In genomic region chr10:127398140-127398966, GRCh38 we compare ENCODE assay signal across 16 cellular contexts.
A peak's percentile ranks its signal among the peaks of the same experiment; 100 is the strongest.
DNase-seq lines count a peak whose midpoint lies in the region; ATAC-seq and TF ChIP-seq lines count a peak whose summit lies in the region.
"Had no signal": no experiment of that assay in that cellular context is flagged by ENCODE, and none has a peak within 500 bp of the region (broad histone marks: within the 10 kb centered on the region; RNA-seq: fewer than 3 reads in every experiment).

No MANE protein-coding gene starts in this region.

- H3K4me1 ChIP-seq in IMR-90 (ENCODE audit: control insufficient read depth, insufficient read depth, low read length) (peaks cover 9% of the 10 kb centered on the region), mesenchymal stem cell (ENCODE audit: control insufficient read depth, insufficient read depth, low read depth, low read length) (peaks cover 7% of the 10 kb centered on the region)

- no peak overlapping the region for H3K4me2 ChIP-seq in IMR-90 (ENCODE audit: low read depth, low read length)
- no peak overlapping the region for H3K4me2 ChIP-seq in mesenchymal stem cell (ENCODE audit: low read length, poor library complexity, severe bottlenecking)

- DNase-seq in AG08395 (ENCODE audit: low spot score) (peak; percentile 67), IMR-90 (peak; percentile 73), chondrocyte (ENCODE audit: low spot score) (no peak), mesenchymal stem cell (peak; percentile 36), NCI-H2081 treated with DMSO at 0.1 percent for 48 hours (lab: John Stamatoyannopoulos, UW) (no peak), NCI-H2171 treated with DMSO at 0.1 percent for 48 hours (lab: John Stamatoyannopoulos, UW) (no peak), activated gamma-delta T cell treated with Interleukin-2 at 50 U/mL for 16 hours (no peak)
- DNase-seq in activated CD4-positive, alpha-beta memory T cell treated with anti-CD3 and anti-CD28 coated beads for 36 hours, result no peak
- DNase-seq: activated T-cell treated with anti-CD3 and anti-CD28 coated beads, Interleukin-2, amount 50 U/mL, for 72 hours; H9; natural killer cell; NCI-H1694; NK-92 treated with Interleukin-12 subunit alpha and Interleukin-12 subunit beta, amount 100 ng/mL, for 24 hours; stimulated activated CD8-positive, alpha-beta memory T cell treated with anti-CD3 and anti-CD28 coated beads, Interleukin-4, amount 100 ng/mL, for 48 hours had no signal

- H2BK15ac ChIP-seq in IMR-90 (ENCODE audit: low read depth, low read length) (no peak overlapping the region), mesenchymal stem cell (ENCODE audit: low read depth, poor library complexity, severe bottlenecking) (no peak overlapping the region)

- H3K79me1 ChIP-seq in IMR-90 (ENCODE audit: low read depth in 1 of 2, low read length in 2 of 2) (no peaks in the 10 kb centered on the region), mesenchymal stem cell (replicated peaks; ENCODE audit: low read length, poor library complexity, severe bottlenecking) (no peaks in the 10 kb centered on the region)

- in situ Hi-C loops in IMR-90 (cut with MboI; ENCODE audit: low sequenced_read_pairs), result no loop called here

- H3K4ac ChIP-seq in IMR-90 (ENCODE audit: low read depth, low read length), result 0 out of 2 replicates have a peak overlapping the region, but pooled peaks have one; percentile 27
- H3K4ac ChIP-seq in mesenchymal stem cell (ENCODE audit: low read depth in 1 of 2, low read length in 2 of 2), result no peak overlapping the region

- H2BK120ac ChIP-seq in IMR-90 (ENCODE audit: low read depth, low read length) (no peak overlapping the region), mesenchymal stem cell (ENCODE audit: low read depth, low read length) (no peak overlapping the region)

- peaks cover 9% of the 10 kb centered on the region for H3K36me3 Mint-ChIP-seq in chondrocyte (ENCODE audit: low read depth)
- no peaks in the 10 kb centered on the region for H3K36me3 Mint-ChIP-seq in activated CD4-positive, alpha-beta memory T cell treated with anti-CD3 and anti-CD28 coated beads for 36 hours
- H3K36me3 Mint-ChIP-seq: natural killer cell had no signal

- H3K4me1 Mint-ChIP-seq in chondrocyte (ENCODE audit: low read depth), result peaks cover 39% of the 10 kb centered on the region
- no peaks in the 10 kb centered on the region for H3K4me1 Mint-ChIP-seq in activated CD4-positive, alpha-beta memory T cell treated with anti-CD3 and anti-CD28 coated beads for 36 hours (ENCODE audit: low read depth)
- H3K4me1 Mint-ChIP-seq: natural killer cell had no signal

- TF ChIP-seq CTCF in IMR-90 (conservative IDR thresholded peaks at IDR 0.05; ENCODE audit: low read depth, low read length) (no peak), chondrocyte (IDR thresholded peaks at IDR 0.05) (no peak)

- H3K9me1 ChIP-seq in IMR-90 (ENCODE audit: insufficient read depth, low read length), result peaks cover 18% of the 10 kb centered on the region

- 92% methylated on average over 2 of the region's 12 CpGs; no CpG with 5 or more reads in 1 of the 2 experiments for WGBS in IMR-90 (ENCODE audit: extremely low coverage in 2 of 2, insufficient read length in 1 of 2), 2 experiments
- 77% methylated on average over 12 of the region's 12 CpGs for WGBS in mesenchymal stem cell

- H3K4me3 Mint-ChIP-seq in chondrocyte (ENCODE audit: unreplicated experiment), result no peak overlapping the region
- H3K4me3 Mint-ChIP-seq in activated CD4-positive, alpha-beta memory T cell treated with anti-CD3 and anti-CD28 coated beads for 36 hours, result no peak overlapping the region
- H3K4me3 Mint-ChIP-seq: activated T-cell treated with anti-CD3 and anti-CD28 coated beads, Interleukin-2, amount 50 U/mL, for 72 hours; H9; natural killer cell had no signal

- H3K36me3 ChIP-seq in IMR-90 (ENCODE audit: control insufficient read depth, insufficient read depth, low read length), result peaks cover 7% of the 10 kb centered on the region; the same call in 1 of the 2 replicates
- peaks cover 20 to 21% of the 10 kb centered on the region in 2 experiments for H3K36me3 ChIP-seq in mesenchymal stem cell (ENCODE audit: control insufficient read depth in 1 of 2, insufficient read depth in 2 of 2, low read depth in 1 of 2, low read length in 2 of 2)
- H3K36me3 ChIP-seq: BLaER1 treated with 17β-estradiol and CSF1 and Interleukin-3, amounts not matched to agents 10 nM and 100 nM had no signal

- H4K8ac ChIP-seq in IMR-90 (ENCODE audit: low read depth in 2 of 2, low read length in 2 of 2) (no peak overlapping the region), mesenchymal stem cell (ENCODE audit: low read length) (no peak overlapping the region)

- dilution Hi-C loops in IMR-90 (cut with HindIII; ENCODE audit: low sequenced_read_pairs, unreplicated experiment), result no loop called here

- no peak for TF ChIP-seq POLR2A in IMR-90 (IDR thresholded peaks at IDR 0.05; ENCODE audit: low read depth, low read length)

- no peak overlapping the region for H3K56ac ChIP-seq in IMR-90 (ENCODE audit: extremely low read depth, insufficient read depth, low read length)

- H3K4me3 ChIP-seq in IMR-90 (ENCODE audit: insufficient read depth, low read depth, low read length) (no peak overlapping the region), mesenchymal stem cell (ENCODE audit: insufficient read depth in 1 of 2, low read depth in 1 of 2, low read length in 2 of 2) (no peak overlapping the region)
- H3K4me3 ChIP-seq: BLaER1 treated with 17β-estradiol and CSF1 and Interleukin-3, amounts not matched to agents 10 nM and 100 nM had no signal

- H3K14ac ChIP-seq in IMR-90 (replicated peaks; ENCODE audit: low read depth, low read length) (no peak overlapping the region), mesenchymal stem cell (ENCODE audit: low read length in 2 of 2) (no peak overlapping the region)

- H3K9me3 Mint-ChIP-seq in chondrocyte (ENCODE audit: low read depth), result no peaks in the 10 kb centered on the region
- peaks cover 18% of the 10 kb centered on the region for H3K9me3 Mint-ChIP-seq in activated CD4-positive, alpha-beta memory T cell treated with anti-CD3 and anti-CD28 coated beads for 36 hours
- H3K9me3 Mint-ChIP-seq: natural killer cell had no signal

- H3K27ac ChIP-seq in IMR-90 (ENCODE audit: insufficient read depth, low read length) (no peak overlapping the region), mesenchymal stem cell (ENCODE audit: low read length, poor library complexity, severe bottlenecking) (peak overlapping the region; percentile 0)
- H3K27ac ChIP-seq: BLaER1 treated with 17β-estradiol and CSF1 and Interleukin-3, amounts not matched to agents 10 nM and 100 nM had no signal

- H3K23ac ChIP-seq in IMR-90 (ENCODE audit: low read depth, low read length) (no peak overlapping the region), mesenchymal stem cell (ENCODE audit: low read length in 2 of 2) (no peak overlapping the region)

- H3K27ac Mint-ChIP-seq in chondrocyte (ENCODE audit: unreplicated experiment), result peak overlapping the region; percentile 66
- no peak overlapping the region for H3K27ac Mint-ChIP-seq in activated CD4-positive, alpha-beta memory T cell treated with anti-CD3 and anti-CD28 coated beads for 36 hours
- H3K27ac Mint-ChIP-seq: activated T-cell treated with anti-CD3 and anti-CD28 coated beads, Interleukin-2, amount 50 U/mL, for 72 hours; natural killer cell had no signal

- H3K27me3 ChIP-seq in IMR-90 (ENCODE audit: control insufficient read depth, insufficient read depth, low read length) (no peaks in the 10 kb centered on the region), mesenchymal stem cell (ENCODE audit: control insufficient read depth in 1 of 2, insufficient read depth in 1 of 2, low read length in 2 of 2) (no peaks in the 10 kb centered on the region)
- H3K27me3 ChIP-seq: BLaER1 treated with 17β-estradiol and CSF1 and Interleukin-3, amounts not matched to agents 10 nM and 100 nM had no signal

- H4K91ac ChIP-seq in IMR-90 (ENCODE audit: insufficient read depth, low read depth, low read length) (no peak overlapping the region), mesenchymal stem cell (ENCODE audit: low read length) (no peak overlapping the region)

- H3K18ac ChIP-seq in IMR-90 (ENCODE audit: low read depth, low read length), result no peak overlapping the region
- H3K18ac ChIP-seq in mesenchymal stem cell (ENCODE audit: low read depth in 1 of 2, low read length in 2 of 2), result no peak overlapping the region

- no peak overlapping the region for H2BK5ac ChIP-seq in IMR-90 (ENCODE audit: low read depth, low read length, poor library complexity, severe bottlenecking)
- H2BK5ac ChIP-seq in mesenchymal stem cell (ENCODE audit: low read depth, low read length, poor library complexity, severe bottlenecking), result no peak overlapping the region

- POLR2A ChIA-PET in IMR-90 (lab: Charles Lee; ENCODE audit: unreplicated experiment), result no interaction called here
- POLR2A ChIA-PET in activated CD4-positive, alpha-beta memory T cell treated with anti-CD3 and anti-CD28 coated beads for 36 hours (lab: Charles Lee), result no interaction called here

- H3K27me3 Mint-ChIP-seq in chondrocyte (ENCODE audit: low read depth), result no peaks in the 10 kb centered on the region
- H3K27me3 Mint-ChIP-seq in activated CD4-positive, alpha-beta memory T cell treated with anti-CD3 and anti-CD28 coated beads for 36 hours, result no peaks in the 10 kb centered on the region

- no peak overlapping the region for H2AK9ac ChIP-seq in IMR-90 (replicated peaks; ENCODE audit: low read depth, low read length, poor library complexity)

- H2BK12ac ChIP-seq in mesenchymal stem cell (ENCODE audit: low read length in 2 of 2), result no peak overlapping the region

- intact Hi-C loops in IMR-90 (cut with micrococcal nuclease), result no loop called here
- intact Hi-C loops in activated CD4-positive, alpha-beta memory T cell treated with anti-CD3 and anti-CD28 coated beads for 36 hours (cut with micrococcal nuclease), result no loop called here

- BruUV-seq in IMR-90 (replicated peaks; lab: Mats Ljungman, UMichigan), result no TSS peak

- TF ChIP-seq RAD21 in IMR-90 (IDR thresholded peaks at IDR 0.05; ENCODE audit: low read length), result no peak

- H2AK5ac ChIP-seq in IMR-90 (ENCODE audit: low read depth, low read length) (no peak overlapping the region), mesenchymal stem cell (ENCODE audit: low read length, severe bottlenecking) (no peak overlapping the region)

- no peak overlapping the region for H2BK20ac ChIP-seq in IMR-90 (ENCODE audit: low read depth, low read length)

- H4K5ac ChIP-seq in IMR-90 (ENCODE audit: low read depth, low read length), result no peak overlapping the region

- ATAC-seq in IMR-90 (ENCODE audit: low read depth), result peak; percentile 64
- ATAC-seq: activated T-cell treated with anti-CD3 and anti-CD28 coated beads, Interleukin-2, amount 50 U/mL, for 72 hours; esophagus mucosa; natural killer cell had no signal

- CTCF ChIA-PET in IMR-90 (lab: Yijun Ruan, JAX), result no interaction called here
- CTCF ChIA-PET in activated CD4-positive, alpha-beta memory T cell treated with anti-CD3 and anti-CD28 coated beads for 36 hours (lab: Charles Lee), result no interaction called here

- 0 out of 2 replicates have a peak, but pooled peaks cover 6% of the 10 kb centered on the region for H4K20me1 ChIP-seq in IMR-90 (ENCODE audit: insufficient read depth, low read length)
- H4K20me1 ChIP-seq: BLaER1 treated with 17β-estradiol and CSF1 and Interleukin-3, amounts not matched to agents 10 nM and 100 nM had no signal

- H2AFZ ChIP-seq in IMR-90 (replicated peaks; ENCODE audit: low read length, poor library complexity) (peak overlapping the region; percentile 3), mesenchymal stem cell (ENCODE audit: low read depth, low read length) (no peak overlapping the region)

- H3K9me3 ChIP-seq in IMR-90 (ENCODE audit: control insufficient read depth, insufficient read depth, low read length) (no peaks in the 10 kb centered on the region), mesenchymal stem cell (ENCODE audit: control insufficient read depth, low read length) (no peaks in the 10 kb centered on the region)

- H3K9ac ChIP-seq in IMR-90 (ENCODE audit: low read depth, low read length) (no peak overlapping the region), mesenchymal stem cell (ENCODE audit: low read length) (no peak overlapping the region)
- H3K9ac ChIP-seq: BLaER1 treated with 17β-estradiol and CSF1 and Interleukin-3, amounts not matched to agents 10 nM and 100 nM had no signal

Comparison
In these comparisons a context has a peak if more than half of its experiments do, and no peak if none do; other contexts are left out.
1. DNase-seq: peak in AG08395 (single experiment), IMR-90 (single experiment) and mesenchymal stem cell (single experiment); none in chondrocyte (single experiment), NCI-H2081 treated with DMSO at 0.1 percent for 48 hours (single experiment), NCI-H2171 treated with DMSO at 0.1 percent for 48 hours (single experiment), activated gamma-delta T cell treated with Interleukin-2 at 50 U/mL for 16 hours (single experiment) and activated CD4-positive, alpha-beta memory T cell treated with anti-CD3 and anti-CD28 coated beads for 36 hours (single experiment).